ENCODE assay signal across 8 cellular contexts in the genomic region with DNA sequence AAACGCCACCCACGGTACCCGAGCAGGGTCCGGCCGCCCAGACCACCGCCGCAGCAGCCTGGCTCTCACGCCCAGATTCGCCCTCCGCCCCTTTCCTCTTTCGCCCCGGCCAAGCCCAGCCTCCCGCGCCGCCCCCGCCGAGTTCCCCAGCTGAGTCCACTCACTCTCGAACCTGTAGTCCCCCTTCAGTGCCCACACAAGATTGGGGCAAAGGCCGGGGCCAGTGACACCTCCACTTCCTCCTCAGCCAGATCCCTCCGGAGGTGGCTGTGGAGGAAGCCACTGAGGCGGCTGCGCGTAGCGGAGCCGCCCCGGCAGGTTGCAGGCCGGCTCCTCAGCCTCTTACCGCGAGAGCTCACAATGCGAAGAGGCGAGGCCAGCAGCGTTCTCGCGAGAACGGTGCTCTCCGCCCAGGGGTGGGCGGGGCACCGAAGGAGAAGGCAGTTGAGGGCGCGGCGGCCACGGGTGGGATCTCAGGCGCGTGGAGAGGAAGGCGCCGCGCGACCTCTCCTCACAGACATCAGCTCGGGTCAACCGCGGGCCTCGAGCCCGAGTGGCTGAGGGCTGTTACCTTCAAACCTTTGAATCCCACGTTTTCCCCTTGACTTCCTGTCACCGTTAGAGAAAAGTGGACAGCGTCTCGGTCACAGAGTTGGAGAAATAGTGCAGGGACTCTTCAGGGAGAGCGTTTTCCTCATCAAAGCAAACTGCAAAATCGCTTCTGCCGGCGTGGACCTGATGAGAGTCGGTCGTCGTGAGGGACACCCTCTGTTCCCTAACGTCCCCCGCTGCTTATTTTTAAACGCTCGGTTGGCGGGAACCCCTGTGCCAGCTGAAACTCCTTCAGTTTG. TPM values are rescaled to one million over a fixed set of nuclear protein-coding genes. Genes with fewer than 3 reads are reported as not detected.
A peak's percentile ranks its signal among the peaks of the same experiment; 100 is the strongest.
DNase-seq lines count a peak whose midpoint lies in the region; ATAC-seq, FAIRE-seq and TF ChIP-seq lines count a peak whose summit lies in the region.

A gene (minus strand): TSS at position 295 of the 851 bp plus-strand sequence. CDS start 18,098 bp downstream, outside the sequence.

- H3K79me1 ChIP-seq in IMR-90 (ENCODE audit: low read depth in 1 of 2, low read length in 2 of 2), result peaks cover 4 to 32% of the 10 kb centered on the region in 2 experiments; a peak in 3 of 4 replicates

- peak within 1 kb of the TSS; percentile 80 for H2BK5ac ChIP-seq in IMR-90 (ENCODE audit: low read depth, low read length, poor library complexity, severe bottlenecking)

- TF ChIP-seq CTCF in IMR-90 (conservative IDR thresholded peaks at IDR 0.05; ENCODE audit: low read depth, low read length) (no peak), OCI-LY7 (conservative IDR thresholded peaks at IDR 0.05; ENCODE audit: low read length) (0 out of 2 replicates have a peak, but pooled peaks have one; percentile 1), endothelial cell of umbilical vein (IDR thresholded peaks at IDR 0.05; ENCODE audit: extremely low read depth in 1 of 2, insufficient read depth in 1 of 2, low read depth in 1 of 2, low read length in 2 of 2) (no peak)

- H4K20me1 ChIP-seq in IMR-90 (ENCODE audit: insufficient read depth, low read length), result no peaks in the 10 kb centered on the region; the same call in 1 of the 2 replicates
- H4K20me1 ChIP-seq in OCI-LY7 (ENCODE audit: insufficient read depth, low read length), result no peaks in the 10 kb centered on the region
- no peaks in the 10 kb centered on the region for H4K20me1 ChIP-seq in endothelial cell of umbilical vein (replicated peaks; ENCODE audit: control insufficient read depth, extremely low read depth, insufficient read depth, low read length)

- H3K27me3 ChIP-seq in IMR-90 (ENCODE audit: control insufficient read depth, insufficient read depth, low read length), result peaks cover 6% of the 10 kb centered on the region
- peaks cover 2 to 6% of the 10 kb centered on the region in 2 experiments for H3K27me3 ChIP-seq in endothelial cell of umbilical vein (ENCODE audit: control insufficient read depth in 2 of 2, insufficient read depth in 2 of 2, low read length in 2 of 2)

- H2AFZ ChIP-seq in IMR-90 (replicated peaks; ENCODE audit: low read length, poor library complexity) (peak within 1 kb of the TSS; percentile 99), OCI-LY7 (ENCODE audit: low read length) (peak within 1 kb of the TSS; percentile 90), endothelial cell of umbilical vein (ENCODE audit: low read depth, low read length) (peak within 1 kb of the TSS; percentile 90)

- H3K56ac ChIP-seq in IMR-90 (ENCODE audit: extremely low read depth, insufficient read depth, low read length), result peak within 1 kb of the TSS; percentile 91

- peak within 1 kb of the TSS; percentile 87 to 95 for H4K8ac ChIP-seq in IMR-90 (ENCODE audit: low read depth in 2 of 2, low read length in 2 of 2)

- CTCF ChIA-PET in IMR-90 (lab: Yijun Ruan, JAX), result interaction anchor here (0.9 kb wide), 1 partner anchor 78 kb away, joined by 3 read pairs; no protein-coding TSS in a partner anchor
- CTCF ChIA-PET in OCI-LY7 (lab: Charles Lee; ENCODE audit: unreplicated experiment), result interaction anchor here (0.6 kb wide), 2 partner anchors 61 to 605 kb away, joined by 3 read pairs; no protein-coding TSS in a partner anchor
- CTCF ChIA-PET in endothelial cell of umbilical vein (lab: Charles Lee), result interaction anchor here (0.8 to 3.4 kb wide), 13 partner anchors 8 to 499 kb away, joined by 3 to 22 read pairs (median 4); no protein-coding TSS in a partner anchor

- peak within 1 kb of the TSS; percentile 83 for H3K27ac ChIP-seq in IMR-90 (ENCODE audit: insufficient read depth, low read length)
- H3K27ac ChIP-seq in OCI-LY7 (ENCODE audit: low read depth, low read length, poor library complexity, severe bottlenecking), result peak within 1 kb of the TSS; percentile 55
- peak within 1 kb of the TSS; percentile 60 for H3K27ac ChIP-seq in endothelial cell of umbilical vein (ENCODE audit: insufficient read depth, low read depth, low read length)

- peak; percentile 43 for FAIRE-seq in endothelial cell of umbilical vein (lab: Jason Lieb, UNC)

- peak within 1 kb of the TSS; percentile 95 for H3K23ac ChIP-seq in IMR-90 (ENCODE audit: low read depth, low read length)

- POLR2A ChIA-PET in IMR-90 (lab: Charles Lee; ENCODE audit: unreplicated experiment), result interaction anchor here (0.6 to 0.9 kb wide), 4 partner anchors 14 to 250 kb away, joined by 3 to 7 read pairs (median 5); no protein-coding TSS in a partner anchor
- POLR2A ChIA-PET in OCI-LY7 (lab: Charles Lee), result interaction anchor here (0.6 to 4.0 kb wide), 10 partner anchors 9 to 1448 kb away, joined by 3 to 20 read pairs (median 4); a partner anchor contains a TSS
- POLR2A ChIA-PET in endothelial cell of umbilical vein (lab: Charles Lee), result interaction anchor here (1.5 kb wide), 1 partner anchor 77 kb away, joined by 4 read pairs; no protein-coding TSS in a partner anchor

- in situ Hi-C loops in IMR-90 (cut with MboI; ENCODE audit: low sequenced_read_pairs), result no loop called here

- peaks cover 37% of the 10 kb centered on the region; the same call in 1 of the 2 replicates for H3K79me2 ChIP-seq in OCI-LY7 (ENCODE audit: insufficient read depth, low read depth, low read length)
- peaks cover 45% of the 10 kb centered on the region for H3K79me2 ChIP-seq in endothelial cell of umbilical vein (ENCODE audit: control insufficient read depth, insufficient read depth, low read length)

- peak within 1 kb of the TSS; percentile 95 for H3K4me2 ChIP-seq in IMR-90 (ENCODE audit: low read depth, low read length)
- H3K4me2 ChIP-seq in OCI-LY7 (ENCODE audit: low read length), result peak within 1 kb of the TSS; percentile 90
- H3K4me2 ChIP-seq in endothelial cell of umbilical vein (ENCODE audit: insufficient read depth, low read length), result peak within 1 kb of the TSS; percentile 87

- H2BK20ac ChIP-seq in IMR-90 (ENCODE audit: low read depth, low read length), result 0 out of 2 replicates have a peak within 1 kb of the TSS, but pooled peaks have one; percentile 42

- H3K14ac ChIP-seq in IMR-90 (replicated peaks; ENCODE audit: low read depth, low read length), result peak within 1 kb of the TSS; percentile 96

- peak within 1 kb of the TSS; percentile 83 for H4K91ac ChIP-seq in IMR-90 (ENCODE audit: insufficient read depth, low read depth, low read length)

- peak within 1 kb of the TSS; percentile 86 for H2BK120ac ChIP-seq in IMR-90 (ENCODE audit: low read depth, low read length)

- peak within 1 kb of the TSS; percentile 59 for H2AK5ac ChIP-seq in IMR-90 (ENCODE audit: low read depth, low read length)

- H3K4ac ChIP-seq in IMR-90 (ENCODE audit: low read depth, low read length), result peak within 1 kb of the TSS; percentile 95

- H3K9me1 ChIP-seq in IMR-90 (ENCODE audit: insufficient read depth, low read length) (no peaks in the 10 kb centered on the region), endothelial cell of umbilical vein (replicated peaks; ENCODE audit: control insufficient read depth, extremely low read depth, insufficient read depth, low read length) (no peaks in the 10 kb centered on the region)

- BruUV-seq in IMR-90 (replicated peaks; lab: Mats Ljungman, UMichigan) (no TSS peak), OCI-LY7 (replicated peaks; lab: Mats Ljungman, UMichigan) (TSS peak; percentile 97), endothelial cell of umbilical vein (replicated peaks; lab: Mats Ljungman, UMichigan) (TSS peak; percentile 92)

- peaks cover 3% of the 10 kb centered on the region for H3K4me1 ChIP-seq in IMR-90 (ENCODE audit: control insufficient read depth, insufficient read depth, low read length)
- peaks cover 22% of the 10 kb centered on the region for H3K4me1 ChIP-seq in OCI-LY7 (ENCODE audit: insufficient read depth, low read length, poor library complexity, severe bottlenecking)
- H3K4me1 ChIP-seq in endothelial cell of umbilical vein (ENCODE audit: control insufficient read depth, extremely low read depth, insufficient read depth, low read length), result peaks cover 26% of the 10 kb centered on the region

- peak within 1 kb of the TSS; percentile 63 for H4K5ac ChIP-seq in IMR-90 (ENCODE audit: low read depth, low read length)

- TF ChIP-seq POLR2A in IMR-90 (IDR thresholded peaks at IDR 0.05; ENCODE audit: low read depth, low read length), result peak; percentile 85
- TF ChIP-seq POLR2A in endothelial cell of umbilical vein (IDR thresholded peaks at IDR 0.05; ENCODE audit: low read depth, low read length), result peak; percentile 86

- peak within 1 kb of the TSS; percentile 53 for H3K18ac ChIP-seq in IMR-90 (ENCODE audit: low read depth, low read length)

- dilution Hi-C loops in IMR-90 (cut with HindIII; ENCODE audit: low sequenced_read_pairs, unreplicated experiment), result no loop called here
- dilution Hi-C loops in endothelial cell of umbilical vein (cut with MboI; ENCODE audit: extremely low pct_ligation_motif_present, low sequenced_read_pairs), result no loop called here

- H3K36me3 ChIP-seq in IMR-90 (ENCODE audit: control insufficient read depth, insufficient read depth, low read length), result no peaks in the 10 kb centered on the region
- H3K36me3 ChIP-seq in OCI-LY7 (ENCODE audit: insufficient read depth, low read length), result no peaks in the 10 kb centered on the region
- H3K36me3 ChIP-seq in endothelial cell of umbilical vein (ENCODE audit: control insufficient read depth in 2 of 2, extremely low read depth in 1 of 2, insufficient read depth in 2 of 2, low read length in 2 of 2), result no peaks in the 10 kb centered on the region

- H2BK15ac ChIP-seq in IMR-90 (ENCODE audit: low read depth, low read length), result peak within 1 kb of the TSS; percentile 18; the same call in 1 of the 3 replicates

- intact Hi-C loops in IMR-90 (cut with micrococcal nuclease), result loop anchor here (5.0 to 10.0 kb wide), 2 partner anchors 188 to 256 kb away; a partner anchor contains a TSS
- intact Hi-C loops in OCI-LY7 (cut with micrococcal nuclease; ENCODE audit: unreplicated experiment), result loop anchor here (1.0 to 10.0 kb wide), 2 partner anchors 205 to 612 kb away; a partner anchor contains a TSS
- intact Hi-C loops in endothelial cell of umbilical vein (cut with micrococcal nuclease), result loop anchor here (1.0 to 5.0 kb wide), 7 partner anchors 17 to 246 kb away; a partner anchor contains a TSS

- no peaks in the 10 kb centered on the region for H3K9me2 ChIP-seq in OCI-LY7 (ENCODE audit: insufficient read depth, low read length)

- H3K9me3 ChIP-seq in IMR-90 (ENCODE audit: control insufficient read depth, insufficient read depth, low read length) (no peaks in the 10 kb centered on the region), OCI-LY7 (ENCODE audit: low read length) (no peaks in the 10 kb centered on the region), endothelial cell of umbilical vein (replicated peaks; ENCODE audit: control insufficient read depth, insufficient read depth, low read length) (no peaks in the 10 kb centered on the region)

- H3K4me3 ChIP-seq in IMR-90 (ENCODE audit: insufficient read depth, low read depth, low read length), result peak within 1 kb of the TSS; percentile 82
- H3K4me3 ChIP-seq in OCI-LY7 (ENCODE audit: low read depth, low read length, poor library complexity, severe bottlenecking), result peak within 1 kb of the TSS; percentile 86
- peak within 1 kb of the TSS; percentile 13 to 76 (median 70) for H3K4me3 ChIP-seq in endothelial cell of umbilical vein (replicated peaks in 1 of 3; ENCODE audit: insufficient read depth in 1 of 3, low read depth in 1 of 3, low read length in 3 of 3)

- H2AK9ac ChIP-seq in IMR-90 (replicated peaks; ENCODE audit: low read depth, low read length, poor library complexity), result peak within 1 kb of the TSS; percentile 93

- WGBS in IMR-90 (ENCODE audit: extremely low coverage in 2 of 2, insufficient read length in 1 of 2), 2 experiments, result 2% methylated on average over 18 of the region's 69 CpGs; no CpG with 5 or more reads in 1 of the 2 experiments

- ATAC-seq in GM21529 (IDR thresholded peaks at IDR 0.05; ENCODE audit: unreplicated experiment) (peak; percentile 94), IMR-90 (ENCODE audit: low read depth) (peak; percentile 98)

- no peak for TF ChIP-seq RAD21 in IMR-90 (IDR thresholded peaks at IDR 0.05; ENCODE audit: low read length)

- DNase-seq in DMS114 treated with DMSO at 0.1 percent for 48 hours (lab: John Stamatoyannopoulos, UW; ENCODE audit: unreplicated experiment), result peak; percentile 33
- DNase-seq in IMR-90, result peak; percentile 93
- DNase-seq in OCI-LY7 (ENCODE audit: low spot score), result peak; percentile 98
- peak; percentile 87 for DNase-seq in activated T-cell treated with anti-CD3 and anti-CD28 coated beads for 1 hour (ENCODE audit: low read depth)
- DNase-seq in endothelial cell of umbilical vein (ENCODE audit: low read depth, low spot score), result peak; percentile 97
- DNase-seq in middle frontal gyrus (ENCODE audit: extremely low spot score, low spot score), result peak; percentile 87
- peak; percentile 77 to 86 for DNase-seq in stimulated activated CD8-positive, alpha-beta memory T cell treated with anti-CD3 and anti-CD28 coated beads, Interleukin-2, amount 100 ng/mL, for 1 hour (ENCODE audit: low read depth in 2 of 2)

- H3K9ac ChIP-seq in IMR-90 (ENCODE audit: low read depth, low read length), result peak within 1 kb of the TSS; percentile 96
- H3K9ac ChIP-seq in endothelial cell of umbilical vein (replicated peaks; ENCODE audit: extremely low read depth, insufficient read depth, low read length), result peak within 1 kb of the TSS; percentile 89

RNA-seq across cellular contexts. Expression of the gene that starts here (rescaled TPM):
- total RNA-seq in IMR-90 (2012; rRNA removed), result 59.9 and 84.2 TPM in 2 replicates
- 25.4 and 32.5 TPM in 2 replicates for polyA plus RNA-seq in IMR-90 (2012; rRNA removed)
- polyA plus RNA-seq in IMR-90 (2012; cell fraction: cytosol; rRNA removed), result 6.9 and 9.2 TPM in 2 replicates
- 5.0 and 34.6 TPM in 2 replicates for polyA plus RNA-seq in IMR-90 (2012; cell fraction: nucleus; rRNA removed; ENCODE audit: low replicate concordance)
- 23.7 and 25.0 TPM in 2 replicates for total RNA-seq in OCI-LY7 (2014; rRNA removed; shearing (Covaris generic))
- 21.3 and 23.0 TPM in 2 replicates for total RNA-seq in OCI-LY7 (2022)
- total RNA-seq in endothelial cell of umbilical vein, result 49.6 and 54.8 TPM in 2 replicates
- polyA plus RNA-seq in endothelial cell of umbilical vein, result 25.6 and 31.7 TPM in 2 replicates
- polyA plus RNA-seq in endothelial cell of umbilical vein (2011; cell fraction: cytosol; rRNA removed), result 35.7 and 37.7 TPM in 2 replicates
- polyA plus RNA-seq in endothelial cell of umbilical vein (2011; cell fraction: nucleus; rRNA removed), result 50.1 and 65.0 TPM in 2 replicates
- polyA plus RNA-seq in endothelial cell of umbilical vein (2012), result 61.9 and 76.6 TPM in 2 replicates
- 77.6 and 78.9 TPM in 2 replicates for polyA minus RNA-seq in endothelial cell of umbilical vein
- polyA minus RNA-seq in endothelial cell of umbilical vein (2011; cell fraction: cytosol; rRNA and poly(A)+ RNA removed), result 13.8 TPM
- 53.7 and 76.2 TPM in 2 replicates for polyA minus RNA-seq in endothelial cell of umbilical vein (2011; cell fraction: nucleus; rRNA and poly(A)+ RNA removed)

Comparison
In these comparisons a context has a peak if more than half of its experiments do, and no peak if none do; other contexts are left out.
1. Peak in every context shown above with its lines: DNase-seq, ATAC-seq, H3K4me3 ChIP-seq and H3K27ac ChIP-seq.
2. DNase-seq: peak in every context shown above with its lines; median percentile 98 in OCI-LY7; 97 in endothelial cell of umbilical vein; 93 in IMR-90; 87 in activated T-cell treated with anti-CD3 and anti-CD28 coated beads for 1 hour; 87 in middle frontal gyrus; 82 in stimulated activated CD8-positive, alpha-beta memory T cell treated with anti-CD3 and anti-CD28 coated beads, Interleukin-2, amount 100 ng/mL, for 1 hour; 33 in DMS114 treated with DMSO at 0.1 percent for 48 hours.